Comparison of ENCODE assay signal across 16 cellular contexts in the genomic region with DNA sequence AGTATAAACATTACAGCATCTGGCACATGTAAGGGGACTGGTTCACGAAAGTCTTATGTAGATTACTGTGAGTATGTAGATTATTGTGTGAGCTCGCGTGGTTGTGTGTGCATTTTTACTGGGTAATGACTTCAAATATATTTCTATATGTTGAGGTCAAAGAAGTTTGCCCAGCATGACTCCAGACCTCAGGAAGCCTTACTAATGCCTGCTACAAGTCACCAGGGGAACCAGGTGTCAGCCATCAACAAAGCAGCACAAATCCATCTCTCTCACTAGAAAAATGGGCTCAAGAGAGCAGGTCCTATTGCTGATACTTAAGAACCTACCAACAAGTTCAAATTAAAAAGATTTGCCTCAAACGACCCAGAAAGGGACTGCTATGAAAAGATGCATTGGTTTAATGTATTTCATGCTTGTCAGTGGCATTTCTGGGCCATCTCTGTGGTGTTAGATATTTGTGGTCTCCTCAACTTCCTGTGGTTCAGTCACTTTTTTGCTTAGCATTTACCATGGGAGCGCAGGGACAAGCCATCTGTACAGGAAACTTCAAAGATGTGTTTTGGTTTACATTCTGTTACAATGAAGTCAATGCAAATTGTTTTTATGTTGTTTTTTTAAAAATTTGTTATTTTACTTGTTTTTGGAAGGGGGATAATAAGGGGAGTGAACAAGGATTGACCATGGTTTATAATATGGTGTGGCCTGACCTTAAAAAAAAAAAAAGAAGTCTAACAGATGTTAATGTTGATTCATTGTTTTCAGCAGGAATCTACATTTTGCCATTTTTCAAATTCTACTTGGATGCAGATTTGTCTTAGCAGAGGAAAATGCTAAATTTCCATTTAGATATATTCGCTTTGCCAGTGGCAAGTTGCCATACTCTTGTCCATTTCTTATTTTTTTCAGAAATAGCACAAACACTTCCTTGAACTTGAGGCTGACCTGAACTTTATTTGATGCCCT.
DNase-seq lines count a peak whose midpoint lies in the region; ATAC-seq and TF ChIP-seq lines count a peak whose summit lies in the region.
"Had no signal": no experiment of that assay in that cellular context is flagged by ENCODE, and none has a peak within 500 bp of the region (broad histone marks: within the 10 kb centered on the region; RNA-seq: fewer than 3 reads in every experiment).

No MANE protein-coding gene starts in this region.

- no peaks in the 10 kb centered on the region for H3K9me2 ChIP-seq in MM.1S (replicated peaks; ENCODE audit: insufficient read depth, low read length)

- DNase-seq in MM.1S (peak; percentile 88), brain microvascular endothelial cell (peak; percentile 65), kidney tubule cell (ENCODE audit: low spot score) (peak; percentile 37), NCI-H510A (lab: John Stamatoyannopoulos, UW) (no peak)
- DNase-seq: activated effector memory CD4-positive, alpha-beta T cell treated with Interleukin-2 at 50 U/mL for 16 hours; aorta; lower lobe of right lung; NCI-H2081 treated with DMSO at 0.1 percent for 48 hours; NCI-H748 treated with DMSO at 0.1 percent for 48 hours; stomach; T-helper 1 cell had no signal

- H3K9ac ChIP-seq in BLaER1 treated with 17β-estradiol and CSF1 and Interleukin-3, amounts not matched to agents 10 nM and 100 nM: peak overlapping the region in 3 of 11 experiments; percentile 7 to 23 (median 8); a peak in 3 of 22 replicates
- no peak overlapping the region for H3K9ac ChIP-seq in MM.1S (ENCODE audit: low read length)

- no peaks in the 10 kb centered on the region for H3K79me2 ChIP-seq in MM.1S (ENCODE audit: low read length)

- no peaks in the 10 kb centered on the region for H4K20me1 ChIP-seq in BLaER1 treated with 17β-estradiol and CSF1 and Interleukin-3, amounts not matched to agents 10 nM and 100 nM
- H4K20me1 ChIP-seq in MM.1S (ENCODE audit: insufficient read depth, low read length): no peaks in the 10 kb centered on the region

- no peaks in the 10 kb centered on the region for H3K27me3 ChIP-seq in BLaER1 treated with 17β-estradiol and CSF1 and Interleukin-3, amounts not matched to agents 10 nM and 100 nM
- H3K27me3 ChIP-seq in MM.1S (replicated peaks; ENCODE audit: insufficient read depth, low read length): no peaks in the 10 kb centered on the region
- no peaks in the 10 kb centered on the region for H3K27me3 ChIP-seq in brain microvascular endothelial cell (replicated peaks)
- H3K27me3 ChIP-seq: stomach had no signal

- H3K4me3 ChIP-seq in BLaER1 treated with 17β-estradiol and CSF1 and Interleukin-3, amounts not matched to agents 10 nM and 100 nM: no peak overlapping the region
- H3K4me3 ChIP-seq in MM.1S (ENCODE audit: low read length) (no peak overlapping the region), brain microvascular endothelial cell (ENCODE audit: low read depth, low read length) (no peak overlapping the region)
- H3K4me3 ChIP-seq: lower lobe of right lung, stomach had no signal

- no peak overlapping the region for H2AFZ ChIP-seq in MM.1S (ENCODE audit: low read length)

- peak overlapping the region in 7 of 11 experiments; percentile 4 to 66 (median 58); a peak in 12 of 22 replicates for H3K27ac ChIP-seq in BLaER1 treated with 17β-estradiol and CSF1 and Interleukin-3, amounts not matched to agents 10 nM and 100 nM
- H3K27ac ChIP-seq in MM.1S (ENCODE audit: low read length): peak overlapping the region; percentile 55; the same call in 1 of the 2 replicates
- H3K27ac ChIP-seq in brain microvascular endothelial cell: no peak overlapping the region
- H3K27ac ChIP-seq: lower lobe of right lung, stomach had no signal

- peaks cover 23 to 76% (median 65%) of the 10 kb centered on the region in 10 experiments for H3K4me1 ChIP-seq in BLaER1 treated with 17β-estradiol and CSF1 and Interleukin-3, amounts not matched to agents 10 nM and 100 nM
- peaks cover 21% of the 10 kb centered on the region for H3K4me1 ChIP-seq in MM.1S (ENCODE audit: low read length)
- H3K4me1 ChIP-seq: lower lobe of right lung, stomach had no signal

- peaks cover 0 to 11% (median 8%) of the 10 kb centered on the region in 11 experiments; a peak in 13 of 22 replicates for H3K9me3 ChIP-seq in BLaER1 treated with 17β-estradiol and CSF1 and Interleukin-3, amounts not matched to agents 10 nM and 100 nM (replicated peaks in 1 of 11)
- H3K9me3 ChIP-seq in MM.1S (replicated peaks; ENCODE audit: insufficient read depth, low read length): no peaks in the 10 kb centered on the region
- H3K9me3 ChIP-seq: lower lobe of right lung, stomach had no signal

- peaks cover 7% of the 10 kb centered on the region; the same call in 1 of the 2 replicates for H3F3A ChIP-seq in MM.1S (ENCODE audit: insufficient read depth, low read length)

- TF ChIP-seq CTCF in MM.1S (IDR thresholded peaks at IDR 0.05; ENCODE audit: low read length) (no peak), brain microvascular endothelial cell (IDR thresholded peaks at IDR 0.05; ENCODE audit: low read depth, low read length, missing control alignments) (no peak)

- H3K4me2 ChIP-seq in BLaER1 treated with 17β-estradiol and CSF1 and Interleukin-3, amounts not matched to agents 10 nM and 100 nM: peak overlapping the region; percentile 57 to 82 (median 77)
- peak overlapping the region; percentile 33; the same call in 1 of the 2 replicates for H3K4me2 ChIP-seq in MM.1S (ENCODE audit: low read depth, low read length)

- H3K36me3 ChIP-seq in BLaER1 treated with 17β-estradiol and CSF1 and Interleukin-3, amounts not matched to agents 10 nM and 100 nM: no peaks in the 10 kb centered on the region
- H3K36me3 ChIP-seq in MM.1S (replicated peaks; ENCODE audit: insufficient read depth, low read length): no peaks in the 10 kb centered on the region
- H3K36me3 ChIP-seq in brain microvascular endothelial cell (replicated peaks): no peaks in the 10 kb centered on the region
- H3K36me3 ChIP-seq: lower lobe of right lung, stomach had no signal

- in situ Hi-C loops in brain microvascular endothelial cell (cut with HindIII; ENCODE audit: low pct_ligation_motif_present, low sequenced_read_pairs): no loop called here

- ATAC-seq in GM18873 (IDR thresholded peaks at IDR 0.05; ENCODE audit: low FRiP score, unreplicated experiment) (no peak), HG02884 (IDR thresholded peaks at IDR 0.05; ENCODE audit: unreplicated experiment) (no peak), HG02973 (IDR thresholded peaks at IDR 0.05; ENCODE audit: unreplicated experiment) (no peak)
- ATAC-seq: lower lobe of right lung, WTC11 had no signal
